ENCODE assay signal across 8 cellular contexts in genomic region chr11:65391007-65391406, GRCh38. TPM values are rescaled to one million over a fixed set of nuclear protein-coding genes. Genes with fewer than 3 reads are reported as not detected.
DNase-seq lines count a peak whose midpoint lies in the region; ATAC-seq and TF ChIP-seq lines count a peak whose summit lies in the region.

No MANE protein-coding gene starts in this region.

- H3K4me3 ChIP-seq in fibroblast of villous mesenchyme (ENCODE audit: low read depth, low read length) (peak overlapping the region; percentile 1), psoas muscle (peak overlapping the region; percentile 18)

- H3K27ac ChIP-seq in VCaP, result peak overlapping the region; percentile 5; the same call in 1 of the 2 replicates
- H3K27ac ChIP-seq in psoas muscle, result peak overlapping the region; percentile 55

- no peaks in the 10 kb centered on the region for H3K9me3 ChIP-seq in psoas muscle

- no peak for TF ChIP-seq CTCF in VCaP (conservative IDR thresholded peaks at IDR 0.05)
- no peak for TF ChIP-seq CTCF in fibroblast of villous mesenchyme (IDR thresholded peaks at IDR 0.05; ENCODE audit: insufficient read depth, low read depth, low read length)
- TF ChIP-seq CTCF in psoas muscle (IDR thresholded peaks at IDR 0.05), result no peak

- no peaks in the 10 kb centered on the region for H3K27me3 ChIP-seq in psoas muscle (ENCODE audit: insufficient read depth in 3 of 3, low read length in 2 of 3)

- intact Hi-C loops in psoas muscle (cut with DNase I), result no loop called here

- WGBS in psoas muscle, 3 donors, result 24 to 30% (median 27%) methylated on average over 9 of the region's 9 CpGs

- peaks cover 40% of the 10 kb centered on the region for H3K4me1 ChIP-seq in psoas muscle

- ATAC-seq in psoas muscle, result peak in 1 of 4 donors; percentile 11
- no peak for ATAC-seq in HG02763 (IDR thresholded peaks at IDR 0.05; ENCODE audit: unreplicated experiment)
- no peak for ATAC-seq in HG03039 (IDR thresholded peaks at IDR 0.05; ENCODE audit: unreplicated experiment)
- no peak for ATAC-seq in HG02623 (IDR thresholded peaks at IDR 0.05; ENCODE audit: unreplicated experiment)

- H3K36me3 ChIP-seq in psoas muscle (ENCODE audit: insufficient read depth in 1 of 2, low read depth in 1 of 2), result peaks cover 2 to 58% of the 10 kb centered on the region in 2 donors

- peak; percentile 35 for DNase-seq in Daoy (ENCODE audit: low read depth)
- DNase-seq in fibroblast of villous mesenchyme (ENCODE audit: low read depth), result peak; percentile 61
- no peak for DNase-seq in psoas muscle
- DNase-seq in dedifferentiated amniotic fluid mesenchymal stem cell (ENCODE audit: extremely low spot score), result no peak

RNA-seq across cellular contexts. Expression of gene FRMD8, which starts 4.6 kb away (rescaled TPM):
- 48.9 and 62.3 TPM in 2 replicates for total RNA-seq in Daoy (2014; rRNA removed; shearing (Covaris generic))
- 44.5 and 60.6 TPM in 2 replicates for total RNA-seq in fibroblast of villous mesenchyme
- 10 to 100 TPM in 3 of 4 donors, 1 to 10 TPM in 1; 7.4 to 27.7 (median 13.9) TPM for total RNA-seq in psoas muscle
- 10 to 100 TPM; 10.6 to 20.8 (median 12.9) TPM for polyA plus RNA-seq in psoas muscle

RNA-seq across cellular contexts. Expression of gene SLC25A45, which starts 8.6 kb away (rescaled TPM):
- total RNA-seq in Daoy (2014; rRNA removed; shearing (Covaris generic)), result 0.23 TPM in 1 of 2 replicates, not detected in the other
- total RNA-seq in fibroblast of villous mesenchyme (1.7 and 2.9 TPM in 2 replicates), psoas muscle (1 to 10 TPM; 5.7 to 8.8 (median 7.2) TPM)
- polyA plus RNA-seq in psoas muscle, result 10 to 100 TPM in 1 of 3 donors, 1 to 10 TPM in 2; 3.7 to 18.5 (median 6.1) TPM

RNA-seq across cellular contexts. Expression of gene NEAT1, which starts 31.6 kb away (rescaled TPM):
- total RNA-seq in Daoy (2014; rRNA removed; shearing (Covaris generic)), result 1.8 and 2.6 TPM in 2 replicates
- total RNA-seq in fibroblast of villous mesenchyme (413 and 487 TPM in 2 replicates), psoas muscle (1,000 to 10,000 TPM in 1 of 4 donors, 100 to 1,000 TPM in 3; 517 to 1,759 (median 646) TPM)
- 100 to 1,000 TPM; 474 to 758 (median 716) TPM for polyA plus RNA-seq in psoas muscle

RNA-seq across cellular contexts. Expression of gene TIGD3, which starts 36.5 kb away (rescaled TPM):
- 0.34 and 0.42 TPM in 2 replicates for total RNA-seq in Daoy (2014; rRNA removed; shearing (Covaris generic))
- total RNA-seq in fibroblast of villous mesenchyme (under 0.01 TPM in 1 of 2 replicates, not detected in the other), psoas muscle (under 1 TPM in 1 of 4 donors, not detected in 3; 0.25 TPM)
- polyA plus RNA-seq in psoas muscle, result under 1 TPM; 0.05 to 0.09 (median 0.08) TPM

RNA-seq across cellular contexts. Expression of gene DPF2, which starts 57.4 kb away (rescaled TPM):
- 47.7 and 47.8 TPM in 2 replicates for total RNA-seq in Daoy (2014; rRNA removed; shearing (Covaris generic))
- total RNA-seq in fibroblast of villous mesenchyme (47.0 and 60.9 TPM in 2 replicates), psoas muscle (10 to 100 TPM; 26.5 to 43.8 (median 40.6) TPM)
- polyA plus RNA-seq in psoas muscle, result 10 to 100 TPM; 24.8 to 39.2 (median 29.7) TPM

Comparison
In these comparisons a context has a peak if more than half of its experiments do, and no peak if none do; other contexts are left out.
1. DNase-seq: peak in Daoy (single experiment) and fibroblast of villous mesenchyme (single experiment); none in psoas muscle (0 of 2) and dedifferentiated amniotic fluid mesenchymal stem cell (single experiment).
2. RNA of gene NEAT1, which starts 31.6 kb away (total RNA-seq): 517 to 1,759 TPM in psoas muscle and 413 to 487 TPM in fibroblast of villous mesenchyme; 1.8 to 2.6 TPM in Daoy; every median in the first group is over 100 times any median in the second.